In genomic region chr13:109357751-109358150, GRCh38 we compare ENCODE assay signal across 20 cellular contexts.
"Had no signal": no experiment of that assay in that cellular context is flagged by ENCODE, and none has a peak within 500 bp of the region (broad histone marks: within the 10 kb centered on the region; RNA-seq: fewer than 3 reads in every experiment).

No MANE protein-coding gene starts in this region.

- H3K9me3 ChIP-seq: tibial artery had no signal

- DNase-seq: activated CD4-positive, alpha-beta T cell treated with anti-CD3 and anti-CD28 coated beads, Interleukin-2, amount 10 ng/mL, durations not matched to agents 24 days and 14 days; activated CD4-positive, CD25-positive, alpha-beta regulatory T cell; activated CD8-positive, alpha-beta T cell treated with anti-CD3 and anti-CD28 coated beads for 36 hours; activated naive CD4-positive, alpha-beta T cell treated with Interleukin-2 at 50 U/mL for 16 hours; activated T-cell treated with anti-CD3 and anti-CD28 coated beads, Interleukin-2, amount 50 U/mL, for 24 hours; aorta; effector memory CD8-positive, alpha-beta T cell; hypothalamus; kidney; nephron progenitor cell; occipital lobe; retina; stimulated activated naive CD8-positive, alpha-beta T cell treated with anti-CD3 and anti-CD28 coated beads, Interleukin-15, Interleukin-2, amounts not matched to agents 100 U/mL and 50 U/mL, for 24 hours; substantia nigra; tibial artery had no signal

- H3K27ac ChIP-seq: epithelial cell of prostate, tibial artery had no signal

- H3K9me3 Mint-ChIP-seq: activated CD4-positive, alpha-beta T cell treated with anti-CD3 and anti-CD28 coated beads, Interleukin-2, amount 10 ng/mL, durations not matched to agents 24 days and 14 days; activated CD8-positive, alpha-beta T cell treated with anti-CD3 and anti-CD28 coated beads for 36 hours; activated T-cell treated with anti-CD3 and anti-CD28 coated beads, Interleukin-2, amount 50 U/mL, for 24 hours; activated T-helper 2 cell treated with anti-CD3 and anti-CD28 coated beads, Interferon-gamma antibody, Interleukin-2, Interleukin-4, amounts not matched to agents 10 μg/mL and 5 μg/mL and 100 μg/mL, durations not matched to agents 14 hours and 24 hours and 36 hours; nephron progenitor cell had no signal

- H3K27ac Mint-ChIP-seq: activated CD4-positive, alpha-beta T cell treated with anti-CD3 and anti-CD28 coated beads, Interleukin-2, amount 10 ng/mL, durations not matched to agents 24 days and 14 days; activated CD8-positive, alpha-beta T cell treated with anti-CD3 and anti-CD28 coated beads for 36 hours; activated T-cell treated with anti-CD3 and anti-CD28 coated beads, Interleukin-2, amount 50 U/mL, for 24 hours; activated T-helper 2 cell treated with anti-CD3 and anti-CD28 coated beads, Interferon-gamma antibody, Interleukin-2, Interleukin-4, amounts not matched to agents 10 μg/mL and 5 μg/mL and 100 μg/mL, durations not matched to agents 14 hours and 24 hours and 36 hours; effector memory CD8-positive, alpha-beta T cell; nephron progenitor cell had no signal

- H3K4me1 Mint-ChIP-seq: activated CD4-positive, alpha-beta T cell treated with anti-CD3 and anti-CD28 coated beads, Interleukin-2, amount 10 ng/mL, durations not matched to agents 24 days and 14 days; nephron progenitor cell had no signal

- H3K27me3 Mint-ChIP-seq: activated CD4-positive, alpha-beta T cell treated with anti-CD3 and anti-CD28 coated beads, Interleukin-2, amount 10 ng/mL, durations not matched to agents 24 days and 14 days; activated T-cell treated with anti-CD3 and anti-CD28 coated beads, Interleukin-2, amount 50 U/mL, for 24 hours had no signal

- H3K4me1 ChIP-seq: tibial artery had no signal

- H3K4me3 ChIP-seq: lung, tibial artery had no signal

- FAIRE-seq: frontal cortex, kidney had no signal

- H3K4me3 Mint-ChIP-seq: activated CD4-positive, alpha-beta T cell treated with anti-CD3 and anti-CD28 coated beads, Interleukin-2, amount 10 ng/mL, durations not matched to agents 24 days and 14 days; activated CD8-positive, alpha-beta T cell treated with anti-CD3 and anti-CD28 coated beads for 36 hours; activated T-cell treated with anti-CD3 and anti-CD28 coated beads, Interleukin-2, amount 50 U/mL, for 24 hours; effector memory CD8-positive, alpha-beta T cell; nephron progenitor cell had no signal

- ATAC-seq: activated CD8-positive, alpha-beta T cell treated with anti-CD3 and anti-CD28 coated beads for 36 hours; effector memory CD8-positive, alpha-beta T cell; left lobe of liver; stimulated activated naive CD8-positive, alpha-beta T cell treated with anti-CD3 and anti-CD28 coated beads, Interleukin-15, Interleukin-2, amounts not matched to agents 100 U/mL and 50 U/mL, for 24 hours had no signal

- H3K27me3 ChIP-seq: tibial artery had no signal

- H3K36me3 ChIP-seq: tibial artery had no signal
